In the genomic region with DNA sequence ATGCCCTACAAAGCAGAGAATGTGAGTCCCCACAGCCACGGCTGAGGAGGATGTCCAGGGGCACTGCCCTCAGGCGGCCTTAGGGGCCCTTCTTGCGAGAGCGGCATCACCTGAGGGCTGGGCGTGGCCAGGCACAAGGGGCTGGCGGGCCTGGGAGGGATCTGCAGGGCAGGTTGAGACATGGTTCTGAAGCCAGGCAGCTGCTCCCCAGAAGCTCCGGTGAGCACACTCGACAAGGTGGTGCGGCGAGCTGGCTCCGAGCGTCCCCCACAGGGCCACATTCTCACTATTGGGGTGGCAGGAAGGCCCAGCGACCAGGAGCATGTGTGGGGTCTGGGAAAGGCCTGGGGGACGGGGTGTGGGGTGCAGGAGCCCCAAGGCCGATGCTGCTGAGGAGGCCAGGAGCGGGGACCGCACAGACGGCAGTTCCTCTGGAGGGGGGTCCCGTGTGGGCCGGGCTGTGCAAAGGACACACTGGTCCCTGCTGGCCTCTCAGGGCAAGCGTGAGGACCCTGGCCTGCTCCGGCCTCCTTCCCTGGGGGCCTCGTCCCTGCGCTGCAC, we compare ENCODE assay signal across 1 cellular context.
TF ChIP-seq lines count a peak whose summit lies in the region.

No MANE protein-coding gene starts in this region.

TF ChIP-seq in HepG2, 621 proteins besides CTCF, POLR2A, EP300 and RAD21:
- TF ChIP-seq ZNF564 (CRISPR knock-in tag; IDR thresholded peaks at IDR 0.05) (no peak), CAMTA2 (CRISPR knock-in tag; IDR thresholded peaks at IDR 0.05; ENCODE audit: borderline replicate concordance) (no peak), ZNF33B (CRISPR knock-in tag; IDR thresholded peaks at IDR 0.05) (no peak), ZNF143 (CRISPR knock-in tag; IDR thresholded peaks at IDR 0.05) (no peak), FLYWCH1 (CRISPR knock-in tag; IDR thresholded peaks at IDR 0.05) (no peak), TBP (CRISPR knock-in tag; IDR thresholded peaks at IDR 0.05) (no peak), ZNF326 (CRISPR knock-in tag; IDR thresholded peaks at IDR 0.05; ENCODE audit: borderline replicate concordance) (no peak), REL (CRISPR knock-in tag; conservative IDR thresholded peaks at IDR 0.05) (no peak), ZNF790 (CRISPR knock-in tag; IDR thresholded peaks at IDR 0.05; ENCODE audit: borderline replicate concordance) (no peak), RARG (CRISPR knock-in tag; IDR thresholded peaks at IDR 0.05; ENCODE audit: low read depth) (no peak)
- TF ChIP-seq, protein P1, sequence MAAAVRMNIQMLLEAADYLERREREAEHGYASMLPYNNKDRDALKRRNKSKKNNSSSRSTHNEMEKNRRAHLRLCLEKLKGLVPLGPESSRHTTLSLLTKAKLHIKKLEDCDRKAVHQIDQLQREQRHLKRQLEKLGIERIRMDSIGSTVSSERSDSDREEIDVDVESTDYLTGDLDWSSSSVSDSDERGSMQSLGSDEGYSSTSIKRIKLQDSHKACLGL (CRISPR knock-in tag; IDR thresholded peaks at IDR 0.05), result no peak
- TF ChIP-seq, protein P2, sequence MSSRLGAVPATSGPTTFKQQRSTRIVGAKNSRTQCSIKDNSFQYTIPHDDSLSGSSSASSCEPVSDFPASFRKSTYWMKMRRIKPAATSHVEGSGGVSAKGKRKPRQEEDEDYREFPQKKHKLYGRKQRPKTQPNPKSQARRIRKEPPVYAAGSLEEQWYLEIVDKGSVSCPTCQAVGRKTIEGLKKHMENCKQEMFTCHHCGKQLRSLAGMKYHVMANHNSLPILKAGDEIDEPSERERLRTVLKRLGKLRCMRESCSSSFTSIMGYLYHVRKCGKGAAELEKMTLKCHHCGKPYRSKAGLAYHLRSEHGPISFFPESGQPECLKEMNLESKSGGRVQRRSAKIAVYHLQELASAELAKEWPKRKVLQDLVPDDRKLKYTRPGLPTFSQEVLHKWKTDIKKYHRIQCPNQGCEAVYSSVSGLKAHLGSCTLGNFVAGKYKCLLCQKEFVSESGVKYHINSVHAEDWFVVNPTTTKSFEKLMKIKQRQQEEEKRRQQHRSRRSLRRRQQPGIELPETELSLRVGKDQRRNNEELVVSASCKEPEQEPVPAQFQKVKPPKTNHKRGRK (CRISPR knock-in tag; IDR thresholded peaks at IDR 0.05), result no peak
- TF ChIP-seq, protein P3, sequence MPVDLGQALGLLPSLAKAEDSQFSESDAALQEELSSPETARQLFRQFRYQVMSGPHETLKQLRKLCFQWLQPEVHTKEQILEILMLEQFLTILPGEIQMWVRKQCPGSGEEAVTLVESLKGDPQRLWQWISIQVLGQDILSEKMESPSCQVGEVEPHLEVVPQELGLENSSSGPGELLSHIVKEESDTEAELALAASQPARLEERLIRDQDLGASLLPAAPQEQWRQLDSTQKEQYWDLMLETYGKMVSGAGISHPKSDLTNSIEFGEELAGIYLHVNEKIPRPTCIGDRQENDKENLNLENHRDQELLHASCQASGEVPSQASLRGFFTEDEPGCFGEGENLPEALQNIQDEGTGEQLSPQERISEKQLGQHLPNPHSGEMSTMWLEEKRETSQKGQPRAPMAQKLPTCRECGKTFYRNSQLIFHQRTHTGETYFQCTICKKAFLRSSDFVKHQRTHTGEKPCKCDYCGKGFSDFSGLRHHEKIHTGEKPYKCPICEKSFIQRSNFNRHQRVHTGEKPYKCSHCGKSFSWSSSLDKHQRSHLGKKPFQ (CRISPR knock-in tag; IDR thresholded peaks at IDR 0.05; ENCODE audit: insufficient replicate concordance), result no peak
